ENCODE assay signal across 8 cellular contexts in genomic region chr22:35299217-35299716, GRCh38.
DNase-seq lines count a peak whose midpoint lies in the region; ATAC-seq and TF ChIP-seq lines count a peak whose summit lies in the region.

No MANE protein-coding gene starts in this region.

- no peak for TF ChIP-seq CTCF in LNCaP clone FGC (IDR thresholded peaks at IDR 0.05; ENCODE audit: control insufficient read depth, extremely low read depth, insufficient read depth)

- H3K4me1 ChIP-seq in BLaER1 treated with 17β-estradiol and CSF1 and Interleukin-3, amounts not matched to agents 10 nM and 100 nM = peaks cover 45 to 62% (median 54%) of the 10 kb centered on the region in 10 experiments
- H3K4me1 ChIP-seq in iPS-20b (ENCODE audit: insufficient read depth, low read length) = no peaks in the 10 kb centered on the region

- peaks cover 11 to 37% (median 28%) of the 10 kb centered on the region in 11 experiments for H3K36me3 ChIP-seq in BLaER1 treated with 17β-estradiol and CSF1 and Interleukin-3, amounts not matched to agents 10 nM and 100 nM
- peaks cover 29% of the 10 kb centered on the region for H3K36me3 ChIP-seq in iPS-20b (ENCODE audit: insufficient read depth, low read depth, low read length)

- H3K9ac ChIP-seq in BLaER1 treated with 17β-estradiol and CSF1 and Interleukin-3, amounts not matched to agents 10 nM and 100 nM = peak overlapping the region; percentile 83 to 97 (median 90)
- H3K9ac ChIP-seq in iPS-20b (ENCODE audit: low read depth, low read length) = peak overlapping the region; percentile 31; the same call in 1 of the 2 replicates

- peak overlapping the region; percentile 85 to 100 (median 96) for H3K4me2 ChIP-seq in BLaER1 treated with 17β-estradiol and CSF1 and Interleukin-3, amounts not matched to agents 10 nM and 100 nM

- no peaks in the 10 kb centered on the region for H3K27me3 ChIP-seq in BLaER1 treated with 17β-estradiol and CSF1 and Interleukin-3, amounts not matched to agents 10 nM and 100 nM
- H3K27me3 ChIP-seq in iPS-20b (ENCODE audit: insufficient read depth, low read length) = no peaks in the 10 kb centered on the region

- DNase-seq in LNCaP clone FGC (ENCODE audit: low read depth) = no peak
- DNase-seq in amniotic epithelial cell (ENCODE audit: low read depth) = peak; percentile 34
- peak in 1 of 49 donors; percentile 48 for DNase-seq in substantia nigra (lab: John Stamatoyannopoulos, UW)

- peak overlapping the region; percentile 83 to 97 (median 88) for H3K27ac ChIP-seq in BLaER1 treated with 17β-estradiol and CSF1 and Interleukin-3, amounts not matched to agents 10 nM and 100 nM
- no peak overlapping the region for H3K27ac ChIP-seq in iPS-20b (ENCODE audit: low read length)
- peak overlapping the region; percentile 97 for H3K27ac ChIP-seq in substantia nigra (ENCODE audit: low read depth, low read length, poor library complexity, severe bottlenecking)

- peaks cover 0 to 17% (median 0%) of the 10 kb centered on the region in 11 experiments; a peak in 2 of 22 replicates for H4K20me1 ChIP-seq in BLaER1 treated with 17β-estradiol and CSF1 and Interleukin-3, amounts not matched to agents 10 nM and 100 nM

- H3K4me3 ChIP-seq in BLaER1 treated with 17β-estradiol and CSF1 and Interleukin-3, amounts not matched to agents 10 nM and 100 nM = peak overlapping the region; percentile 71 to 93 (median 84)
- H3K4me3 ChIP-seq in LNCaP clone FGC (ENCODE audit: low read depth, low read length) (peak overlapping the region; percentile 95), iPS-20b (ENCODE audit: low read length) (peak overlapping the region; percentile 84)

- no peaks in the 10 kb centered on the region for H3K9me3 ChIP-seq in BLaER1 treated with 17β-estradiol and CSF1 and Interleukin-3, amounts not matched to agents 10 nM and 100 nM (replicated peaks in 1 of 11)
- H3K9me3 ChIP-seq in iPS-20b (ENCODE audit: insufficient read depth, low read depth, low read length) = no peaks in the 10 kb centered on the region

- ATAC-seq in GM19025 (IDR thresholded peaks at IDR 0.05; ENCODE audit: low read depth, unreplicated experiment) = peak; percentile 3
- no peak for ATAC-seq in HG02759 (IDR thresholded peaks at IDR 0.05; ENCODE audit: unreplicated experiment)
- ATAC-seq in HG03460 (IDR thresholded peaks at IDR 0.05; ENCODE audit: unreplicated experiment) = no peak
